In the genomic region with DNA sequence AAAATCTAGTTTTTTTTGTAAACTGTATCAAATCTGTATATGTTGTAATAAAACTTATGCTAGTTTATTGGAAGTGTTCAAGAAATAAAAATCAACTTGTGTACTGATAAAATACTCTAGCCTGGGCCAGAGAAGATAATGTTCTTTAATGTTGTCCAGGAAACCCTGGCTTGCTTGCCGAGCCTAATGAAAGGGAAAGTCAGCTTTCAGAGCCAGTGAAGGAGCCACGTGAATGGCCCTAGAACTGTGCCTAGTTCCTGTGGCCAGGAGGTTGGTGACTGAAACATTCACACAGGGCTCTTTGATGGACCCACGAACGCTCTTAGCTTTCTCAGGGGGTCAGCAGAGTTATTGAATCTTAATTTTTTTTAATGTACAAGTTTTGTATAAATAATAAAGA, we compare ENCODE assay signal across 13 cellular contexts.
"Had no signal": no experiment of that assay in that cellular context is flagged by ENCODE, and none has a peak within 500 bp of the region (broad histone marks: within the 10 kb centered on the region; RNA-seq: fewer than 3 reads in every experiment).

No MANE protein-coding gene starts in this region.

- H3K27me3 Mint-ChIP-seq: activated naive CD8-positive, alpha-beta T cell; activated T-cell treated with anti-CD3 and anti-CD28 coated beads, Interleukin-2, amount 50 U/mL, for 24 hours; stimulated activated naive CD8-positive, alpha-beta T cell treated with anti-CD3 and anti-CD28 coated beads, Interleukin-15, Interleukin-2, amounts not matched to agents 100 ng/mL and 50 ng/mL, for 24 hours had no signal

- H3K27ac ChIP-seq: tibial nerve, vagina had no signal

- H3K4me3 Mint-ChIP-seq: activated naive CD8-positive, alpha-beta T cell; activated T-cell treated with anti-CD3 and anti-CD28 coated beads, Interleukin-2, amount 50 U/mL, for 24 hours; natural killer cell; stimulated activated naive CD8-positive, alpha-beta T cell treated with anti-CD3 and anti-CD28 coated beads, Interleukin-15, Interleukin-2, amounts not matched to agents 100 ng/mL and 50 ng/mL, for 24 hours had no signal

- ATAC-seq: activated CD4-positive, CD25-positive, alpha-beta regulatory T cell treated with anti-CD3 and anti-CD28 coated beads, Interleukin-2, amount 50 U/mL, for 24 hours; left cardiac atrium; natural killer cell had no signal

- DNase-seq: activated gamma-delta T cell; activated T-cell treated with anti-CD3 and anti-CD28 coated beads, Interleukin-2, amount 50 U/mL, for 24 hours; foreskin melanocyte; left cardiac atrium; natural killer cell; occipital lobe; stimulated activated CD4-positive, alpha-beta T cell treated with anti-CD3 and anti-CD28 coated beads, Interleukin-4, amount 100 ng/mL, for 1 hour had no signal

- H3K9me3 ChIP-seq: tibial nerve, vagina had no signal

- H3K9me3 Mint-ChIP-seq: activated T-cell treated with anti-CD3 and anti-CD28 coated beads, Interleukin-2, amount 50 U/mL, for 24 hours; natural killer cell; stimulated activated naive CD8-positive, alpha-beta T cell treated with anti-CD3 and anti-CD28 coated beads, Interleukin-15, Interleukin-2, amounts not matched to agents 100 ng/mL and 50 ng/mL, for 24 hours had no signal

- H3K4me1 ChIP-seq: tibial nerve, vagina had no signal

- H3K27ac Mint-ChIP-seq: activated naive CD8-positive, alpha-beta T cell; stimulated activated naive CD8-positive, alpha-beta T cell treated with anti-CD3 and anti-CD28 coated beads, Interleukin-15, Interleukin-2, amounts not matched to agents 100 ng/mL and 50 ng/mL, for 24 hours had no signal

- H3K27me3 ChIP-seq: dorsolateral prefrontal cortex, tibial nerve, vagina had no signal

- H3K4me3 ChIP-seq: dorsolateral prefrontal cortex, tibial nerve, vagina had no signal
